22 cellular contexts compared by ENCODE assay signal in genomic region chr3:157982359-157982758, GRCh38.
DNase-seq lines count a peak whose midpoint lies in the region; ATAC-seq and TF ChIP-seq lines count a peak whose summit lies in the region.
"Had no signal": no experiment of that assay in that cellular context is flagged by ENCODE, and none has a peak within 500 bp of the region (broad histone marks: within the 10 kb centered on the region; RNA-seq: fewer than 3 reads in every experiment).

No MANE protein-coding gene starts in this region.

- H3K9me3 ChIP-seq in SK-N-SH = no peaks in the 10 kb centered on the region
- H3K9me3 ChIP-seq: A549; BE2C; BLaER1 treated with 17β-estradiol and CSF1 and Interleukin-3, amounts not matched to agents 10 nM and 100 nM had no signal

- ATAC-seq in HG02852 (IDR thresholded peaks at IDR 0.05; ENCODE audit: unreplicated experiment) = no peak
- ATAC-seq: A549, GM12878, HCT116 had no signal

- H3K79me2 ChIP-seq in SK-N-SH (ENCODE audit: insufficient read depth) = no peaks in the 10 kb centered on the region

- no peaks in the 10 kb centered on the region for H4K20me1 ChIP-seq in SK-N-SH (ENCODE audit: insufficient read depth)
- H4K20me1 ChIP-seq: BLaER1 treated with 17β-estradiol and CSF1 and Interleukin-3, amounts not matched to agents 10 nM and 100 nM had no signal

- H3K4me1 ChIP-seq in SK-N-SH (ENCODE audit: control insufficient read depth in 1 of 2, insufficient read depth in 2 of 2, low read depth in 1 of 2, low read length in 1 of 2) = no peaks in the 10 kb centered on the region
- H3K4me1 ChIP-seq: A549; BE2C; BLaER1 treated with 17β-estradiol and CSF1 and Interleukin-3, amounts not matched to agents 10 nM and 100 nM had no signal

- no peak overlapping the region for H3K4me2 ChIP-seq in SK-N-SH
- H3K4me2 ChIP-seq: A549; BLaER1 treated with 17β-estradiol and CSF1 and Interleukin-3, amounts not matched to agents 10 nM and 100 nM had no signal

- H3K36me3 ChIP-seq in SK-N-SH (replicated peaks in 1 of 2; ENCODE audit: control insufficient read depth in 1 of 2, insufficient read depth in 2 of 2, low read length in 1 of 2) = no peaks in the 10 kb centered on the region
- H3K36me3 ChIP-seq: BE2C; BLaER1 treated with 17β-estradiol and CSF1 and Interleukin-3, amounts not matched to agents 10 nM and 100 nM had no signal

- no peak overlapping the region for H3K4me3 ChIP-seq in SK-N-SH (ENCODE audit: low read depth in 2 of 2, low read length in 1 of 2)
- H3K4me3 ChIP-seq: A549; BLaER1 treated with 17β-estradiol and CSF1 and Interleukin-3, amounts not matched to agents 10 nM and 100 nM; GM12878; GM23248 had no signal

- DNase-seq in EL (peak; percentile 33), M059J (ENCODE audit: low read depth) (peak; percentile 4), SK-N-SH (no peak), amygdala (lab: John Stamatoyannopoulos, UW) (no peak), NK-92 (lab: John Stamatoyannopoulos, UW; ENCODE audit: unreplicated experiment) (no peak), putamen (ENCODE audit: low spot score) (no peak)
- DNase-seq: 8988T; ACHN; AML-193; BE2C; CD4-positive, alpha-beta T cell; CD8-positive, alpha-beta memory T cell; DMS 273 treated with DMSO at 0.1 percent for 48 hours; DMS79; GDM1; GM23248; H7 had no signal

- CTCF ChIA-PET in SK-N-SH (lab: Yijun Ruan, JAX) = no interaction called here

- H3K9me2 ChIP-seq in SK-N-SH = no peaks in the 10 kb centered on the region

- POLR2A ChIA-PET in SK-N-SH (lab: Yijun Ruan, JAX) = no interaction called here

- 5% methylated on average over 1 of the region's 1 CpG for WGBS in SK-N-SH (ENCODE audit: low lambda C conversion rate)

- no peak overlapping the region for H2AFZ ChIP-seq in SK-N-SH (ENCODE audit: low read depth)
- H2AFZ ChIP-seq: GM23248 had no signal

- no peak overlapping the region for H3K9ac ChIP-seq in SK-N-SH
- H3K9ac ChIP-seq: BLaER1 treated with 17β-estradiol and CSF1 and Interleukin-3, amounts not matched to agents 10 nM and 100 nM; GM23248 had no signal

- no peak for TF ChIP-seq RAD21 in SK-N-SH (IDR thresholded peaks at IDR 0.05; ENCODE audit: low read length)

- H3K27ac ChIP-seq in SK-N-SH (ENCODE audit: low read depth in 2 of 2, low read length in 1 of 2) = no peak overlapping the region
- H3K27ac ChIP-seq: A549; BLaER1 treated with 17β-estradiol and CSF1 and Interleukin-3, amounts not matched to agents 10 nM and 100 nM; GM23248 had no signal

- no peaks in the 10 kb centered on the region for H3K27me3 ChIP-seq in SK-N-SH (ENCODE audit: insufficient read depth)
- H3K27me3 ChIP-seq: BE2C; BLaER1 treated with 17β-estradiol and CSF1 and Interleukin-3, amounts not matched to agents 10 nM and 100 nM had no signal

- H3F3A ChIP-seq in SK-N-SH (replicated peaks; ENCODE audit: insufficient read depth) = no peaks in the 10 kb centered on the region

- TF ChIP-seq EP300 in SK-N-SH (IDR thresholded peaks at IDR 0.05; ENCODE audit: borderline replicate concordance in 1 of 2, low read depth in 1 of 2, low read length in 1 of 2) = peak in 1 of 2 experiments; percentile 58; a peak in 2 of 4 replicates

- no peak for TF ChIP-seq CTCF in SK-N-SH (IDR thresholded peaks at IDR 0.05)

TF ChIP-seq in SK-N-SH, 30 proteins besides CTCF, POLR2A, EP300 and RAD21:
- TF ChIP-seq NFIC (IDR thresholded peaks at IDR 0.05; ENCODE audit: borderline replicate concordance) (peak; percentile 54; the same call in 1 of the 2 replicates), FOSL2 (IDR thresholded peaks at IDR 0.05; ENCODE audit: borderline replicate concordance, low read depth) (no peak), MXI1 (IDR thresholded peaks at IDR 0.05; ENCODE audit: low read depth, low read length) (no peak), MEF2A (IDR thresholded peaks at IDR 0.05; ENCODE audit: borderline replicate concordance, low read depth) (peak; percentile 60; the same call in 1 of the 2 replicates), NRF1 (IDR thresholded peaks at IDR 0.05; ENCODE audit: low read depth, low read length) (no peak), TAF1 (IDR thresholded peaks at IDR 0.05; ENCODE audit: borderline replicate concordance, low read depth, low read length) (no peak), SIN3A (IDR thresholded peaks at IDR 0.05; ENCODE audit: borderline replicate concordance, low read depth, low read length) (no peak), RXRA (IDR thresholded peaks at IDR 0.05; ENCODE audit: borderline replicate concordance, low read depth) (no peak), REST (IDR thresholded peaks at IDR 0.05; ENCODE audit: low read depth, low read length) (no peak), TCF12 (IDR thresholded peaks at IDR 0.05) (peak; percentile 41), RFX5 (IDR thresholded peaks at IDR 0.05; ENCODE audit: low read length) (no peak), ELF1 (IDR thresholded peaks at IDR 0.05) (no peak), RCOR1 (IDR thresholded peaks at IDR 0.05; ENCODE audit: low read length) (no peak), PBX3 (IDR thresholded peaks at IDR 0.05) (peak; percentile 21; the same call in 1 of the 2 replicates), TEAD4 (IDR thresholded peaks at IDR 0.05; ENCODE audit: borderline replicate concordance, insufficient read depth) (peak; percentile 49; the same call in 1 of the 2 replicates)
- TF ChIP-seq, protein P1, sequence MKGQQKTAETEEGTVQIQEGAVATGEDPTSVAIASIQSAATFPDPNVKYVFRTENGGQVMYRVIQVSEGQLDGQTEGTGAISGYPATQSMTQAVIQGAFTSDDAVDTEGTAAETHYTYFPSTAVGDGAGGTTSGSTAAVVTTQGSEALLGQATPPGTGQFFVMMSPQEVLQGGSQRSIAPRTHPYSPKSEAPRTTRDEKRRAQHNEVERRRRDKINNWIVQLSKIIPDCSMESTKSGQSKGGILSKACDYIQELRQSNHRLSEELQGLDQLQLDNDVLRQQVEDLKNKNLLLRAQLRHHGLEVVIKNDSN (IDR thresholded peaks at IDR 0.05; ENCODE audit: borderline replicate concordance, low read depth) = no peak

Comparison
In these comparisons a context has a peak if more than half of its experiments do, and no peak if none do; other contexts are left out.
1. DNase-seq: peak in EL (single experiment) and M059J (single experiment); none in SK-N-SH (single experiment), amygdala (0 of 56), NK-92 (single experiment) and putamen (single experiment).